Comparison of ENCODE assay signal across 8 cellular contexts in genomic region chr5:151770383-151771258, GRCh38. TPM values are rescaled to one million over a fixed set of nuclear protein-coding genes. Genes with fewer than 3 reads are reported as not detected.
A peak's percentile ranks its signal among the peaks of the same experiment; 100 is the strongest.
DNase-seq lines count a peak whose midpoint lies in the region; ATAC-seq and TF ChIP-seq lines count a peak whose summit lies in the region.

No MANE protein-coding gene starts in this region.

- peaks cover 9% of the 10 kb centered on the region for H3K36me3 ChIP-seq in WERI-Rb-1
- peaks cover 0 to 5% (median 0%) of the 10 kb centered on the region in 3 experiments for H3K36me3 ChIP-seq in naive thymus-derived CD4-positive, alpha-beta T cell (ENCODE audit: control insufficient read depth in 2 of 3, insufficient read depth in 3 of 3, low read length in 3 of 3)
- H3K36me3 ChIP-seq in thoracic aorta, result no peaks in the 10 kb centered on the region

- no peaks in the 10 kb centered on the region for H3K9me3 Mint-ChIP-seq in naive thymus-derived CD4-positive, alpha-beta T cell

- DNase-seq in stimulated activated naive CD4-positive, alpha-beta T cell treated with Interleukin-2 at 50 U/mL for 16 hours (lab: John Stamatoyannopoulos, UW), result peak; percentile 78
- no peak for DNase-seq in stimulated activated naive CD4-positive, alpha-beta T cell (lab: John Stamatoyannopoulos, UW)
- DNase-seq in HFF-Myc (ENCODE audit: extremely low read depth, low read depth) (peak; percentile 31), NCI-H1048 (lab: John Stamatoyannopoulos, UW) (peak; percentile 23), WERI-Rb-1 (peak; percentile 68), fibroblast of gingiva (ENCODE audit: low read depth) (peak; percentile 88), thoracic aorta (ENCODE audit: low spot score) (peak; percentile 36)
- DNase-seq in naive thymus-derived CD4-positive, alpha-beta T cell, result peak in 2 of 9 donors; percentile 8 to 44

- POLR2A ChIA-PET in naive thymus-derived CD4-positive, alpha-beta T cell (lab: Charles Lee), result interaction anchor here (0.7 to 9.3 kb wide), 23 partner anchors 11 to 1360 kb away, joined by 3 to 232 read pairs (median 4); partner anchors contain the start of genes ATOX1, CCDC69, DCTN4 and RBM22

- peaks cover 28 to 32% of the 10 kb centered on the region in 2 donors for H3K4me1 ChIP-seq in naive thymus-derived CD4-positive, alpha-beta T cell (ENCODE audit: control insufficient read depth in 2 of 2, insufficient read depth in 2 of 2, low read length in 2 of 2)
- peaks cover 29% of the 10 kb centered on the region in 2 donors for H3K4me1 ChIP-seq in thoracic aorta (ENCODE audit: control insufficient read depth in 1 of 2, low read depth in 2 of 2)

- intact Hi-C loops in naive thymus-derived CD4-positive, alpha-beta T cell (cut with micrococcal nuclease), result loop anchor here (1.0 to 10.0 kb wide), 26 partner anchors 12 to 1810 kb away; partner anchors contain the start of genes ATOX1 (in 2 of the 2), CD74 (in 2 of the 2), HMGXB3 (in 2 of the 2) and SLC36A1 (in 2 of the 2)

- H3K36me3 Mint-ChIP-seq in naive thymus-derived CD4-positive, alpha-beta T cell, result peaks cover 0 to 9% (median 0%) of the 10 kb centered on the region in 5 donors

- H3K4me3 ChIP-seq in HFF-Myc (replicated peaks; ENCODE audit: low read depth, low read length) (peak overlapping the region; percentile 53), WERI-Rb-1 (ENCODE audit: low read depth, low read length) (peak overlapping the region; percentile 53), thoracic aorta (peak overlapping the region; percentile 89)
- H3K4me3 ChIP-seq in naive thymus-derived CD4-positive, alpha-beta T cell (ENCODE audit: low read length), result peak overlapping the region; percentile 73

- H3K27me3 ChIP-seq in WERI-Rb-1 (ENCODE audit: insufficient read depth, low read depth, severe bottlenecking), result no peaks in the 10 kb centered on the region
- no peaks in the 10 kb centered on the region for H3K27me3 ChIP-seq in naive thymus-derived CD4-positive, alpha-beta T cell (ENCODE audit: control insufficient read depth in 2 of 2, insufficient read depth in 2 of 2, low read length in 2 of 2)
- no peaks in the 10 kb centered on the region for H3K27me3 ChIP-seq in thoracic aorta (replicated peaks; ENCODE audit: insufficient read depth)

- peak overlapping the region in 2 of 9 donors; percentile 86 to 87 for H3K27ac Mint-ChIP-seq in naive thymus-derived CD4-positive, alpha-beta T cell

- peak overlapping the region in 1 of 10 donors; percentile 73 for H3K4me3 Mint-ChIP-seq in naive thymus-derived CD4-positive, alpha-beta T cell

- peaks cover 16 to 47% (median 35%) of the 10 kb centered on the region in 7 donors for H3K4me1 Mint-ChIP-seq in naive thymus-derived CD4-positive, alpha-beta T cell

- H3K27ac ChIP-seq in WERI-Rb-1 (peak overlapping the region; percentile 96), thoracic aorta (peak overlapping the region; percentile 97 to 100)
- peak overlapping the region; percentile 87 for H3K27ac ChIP-seq in naive thymus-derived CD4-positive, alpha-beta T cell (ENCODE audit: low read depth, low read length)

- TF ChIP-seq CTCF in HFF-Myc (IDR thresholded peaks at IDR 0.05; ENCODE audit: low read depth, low read length, missing control alignments) (no peak), WERI-Rb-1 (IDR thresholded peaks at IDR 0.05; ENCODE audit: low read depth, low read length) (peak; percentile 27; the same call in 1 of the 2 replicates), thoracic aorta (IDR thresholded peaks at IDR 0.05) (no peak)

- CTCF ChIA-PET in naive thymus-derived CD4-positive, alpha-beta T cell (lab: Charles Lee), result interaction anchor here (0.7 to 1.5 kb wide), 7 partner anchors 13 to 118 kb away, joined by 3 to 6 read pairs (median 3); no protein-coding TSS in a partner anchor

- ATAC-seq in naive thymus-derived CD4-positive, alpha-beta T cell, result peak; percentile 13
- no peak for ATAC-seq in thoracic aorta (ENCODE audit: insufficient number of reproducible peaks, low FRiP score, low read depth)

- H3K9me3 ChIP-seq in WERI-Rb-1 (ENCODE audit: severe bottlenecking) (no peaks in the 10 kb centered on the region), thoracic aorta (no peaks in the 10 kb centered on the region)
- H3K9me3 ChIP-seq in naive thymus-derived CD4-positive, alpha-beta T cell (ENCODE audit: control insufficient read depth in 2 of 3, low read length in 3 of 3), result no peaks in the 10 kb centered on the region

- H3K27me3 Mint-ChIP-seq in naive thymus-derived CD4-positive, alpha-beta T cell, result no peaks in the 10 kb centered on the region

RNA-seq across cellular contexts. Expression of gene G3BP1, which starts 1.1 kb away (rescaled TPM):
- 100 to 1,000 TPM in 3 of 5 experiments, 10 to 100 TPM in 2; 86.1 to 244 (median 167) TPM for total RNA-seq in naive thymus-derived CD4-positive, alpha-beta T cell
- polyA plus RNA-seq in naive thymus-derived CD4-positive, alpha-beta T cell, result 100 to 1,000 TPM; 146 to 158 TPM
- 100 to 1,000 TPM in 1 of 2 donors, 10 to 100 TPM in 1; 64.7 to 182 TPM for total RNA-seq in thoracic aorta

RNA-seq across cellular contexts. Expression of gene ATOX1, which starts 12.2 kb away (rescaled TPM):
- 10 to 100 TPM; 14.8 to 58.2 (median 29.6) TPM for total RNA-seq in naive thymus-derived CD4-positive, alpha-beta T cell
- polyA plus RNA-seq in naive thymus-derived CD4-positive, alpha-beta T cell, result 10 to 100 TPM; 44.7 to 71.1 TPM
- 10 to 100 TPM; 32.9 to 36.8 TPM for total RNA-seq in thoracic aorta

Comparison
In these comparisons a context has a peak if more than half of its experiments do, and no peak if none do; other contexts are left out.
1. DNase-seq: peak in stimulated activated naive CD4-positive, alpha-beta T cell treated with Interleukin-2 at 50 U/mL for 16 hours (single experiment), HFF-Myc (single experiment), NCI-H1048 (single experiment), WERI-Rb-1 (single experiment), fibroblast of gingiva (single experiment) and thoracic aorta (single experiment); none in stimulated activated naive CD4-positive, alpha-beta T cell (0 of 6).
2. Peak in every context shown above with its lines, with median percentiles within 50 percentile points of each other: H3K4me3 ChIP-seq and H3K27ac ChIP-seq.